Comparison of ENCODE assay signal across 1 cellular context in the genomic region with DNA sequence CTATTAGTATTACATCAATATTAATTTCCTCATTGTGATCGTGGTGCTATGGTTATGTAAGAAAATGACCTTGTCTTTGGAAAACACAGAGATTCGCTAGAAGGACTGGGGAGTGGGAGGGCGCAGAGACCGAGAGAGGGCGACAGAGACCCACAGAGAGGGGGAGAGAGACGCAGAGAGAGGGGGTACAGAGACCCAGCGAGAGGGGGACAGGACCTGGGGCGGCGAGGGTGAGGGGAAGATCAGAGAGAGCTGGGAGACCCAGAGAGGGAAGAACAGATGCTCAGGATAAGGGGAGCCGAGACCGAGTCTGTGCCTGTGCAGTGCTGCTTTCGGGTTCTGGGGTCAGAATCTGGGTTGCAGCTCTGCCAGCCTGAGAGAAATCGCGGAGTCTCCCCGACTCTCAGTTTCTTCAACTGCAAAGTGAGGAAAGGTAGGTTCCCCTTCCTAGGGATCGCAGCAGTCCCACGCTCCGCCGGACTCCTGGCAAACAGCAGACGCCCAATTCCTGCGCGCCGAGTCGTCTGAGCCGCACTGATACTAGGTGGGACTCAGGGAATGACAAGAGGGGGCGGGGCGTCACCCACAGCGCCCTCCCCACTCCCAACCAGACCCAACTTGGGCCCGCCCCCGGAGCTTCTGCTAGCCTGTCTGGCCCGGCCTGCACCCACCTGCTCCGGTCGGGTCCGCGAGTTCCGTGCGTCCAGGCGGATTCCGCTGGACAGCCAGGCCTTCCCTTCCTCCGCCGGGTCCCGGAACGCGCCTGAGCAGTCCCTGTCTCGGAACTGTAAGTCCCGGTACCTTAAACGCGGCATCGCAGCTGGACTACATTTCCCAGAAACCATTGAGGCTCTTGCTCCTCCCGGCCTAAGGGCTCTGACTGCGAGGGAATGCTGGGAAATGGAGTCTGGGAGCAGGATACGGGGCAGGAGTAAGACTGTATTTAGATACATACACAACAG.
TF ChIP-seq lines count a peak whose summit lies in the region.

No MANE protein-coding gene starts in this region.

TF ChIP-seq in HepG2, 621 proteins besides CTCF, POLR2A, EP300 and RAD21 (continued from another document):
- TF ChIP-seq, protein P1, sequence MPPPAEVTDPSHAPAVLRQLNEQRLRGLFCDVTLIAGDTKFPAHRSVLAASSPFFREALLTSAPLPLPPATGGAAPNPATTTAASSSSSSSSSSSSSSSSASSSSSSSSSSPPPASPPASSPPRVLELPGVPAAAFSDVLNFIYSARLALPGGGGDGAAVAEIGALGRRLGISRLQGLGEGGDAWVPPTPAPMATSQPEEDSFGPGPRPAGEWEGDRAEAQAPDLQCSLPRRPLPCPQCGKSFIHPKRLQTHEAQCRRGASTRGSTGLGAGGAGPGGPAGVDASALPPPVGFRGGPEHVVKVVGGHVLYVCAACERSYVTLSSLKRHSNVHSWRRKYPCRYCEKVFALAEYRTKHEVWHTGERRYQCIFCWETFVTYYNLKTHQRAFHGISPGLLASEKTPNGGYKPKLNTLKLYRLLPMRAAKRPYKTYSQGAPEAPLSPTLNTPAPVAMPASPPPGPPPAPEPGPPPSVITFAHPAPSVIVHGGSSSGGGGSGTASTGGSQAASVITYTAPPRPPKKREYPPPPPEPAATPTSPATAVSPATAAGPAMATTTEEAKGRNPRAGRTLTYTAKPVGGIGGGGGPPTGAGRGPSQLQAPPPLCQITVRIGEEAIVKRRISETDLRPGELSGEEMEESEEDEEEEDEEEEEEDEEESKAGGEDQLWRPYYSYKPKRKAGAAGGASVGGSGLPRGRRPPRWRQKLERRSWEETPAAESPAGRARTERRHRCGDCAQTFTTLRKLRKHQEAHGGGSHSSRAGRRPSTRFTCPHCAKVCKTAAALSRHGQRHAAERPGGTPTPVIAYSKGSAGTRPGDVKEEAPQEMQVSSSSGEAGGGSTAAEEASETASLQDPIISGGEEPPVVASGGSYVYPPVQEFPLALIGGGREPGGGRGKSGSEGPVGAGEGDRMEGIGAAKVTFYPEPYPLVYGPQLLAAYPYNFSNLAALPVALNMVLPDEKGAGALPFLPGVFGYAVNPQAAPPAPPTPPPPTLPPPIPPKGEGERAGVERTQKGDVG (CRISPR knock-in tag; IDR thresholded peaks at IDR 0.05; ENCODE audit: borderline replicate concordance), result 0 out of 2 replicates have a peak, but pooled peaks have one; percentile 15
- TF ChIP-seq ONECUT2 (CRISPR knock-in tag; IDR thresholded peaks at IDR 0.05) (no peak), KLF11 (CRISPR knock-in tag; IDR thresholded peaks at IDR 0.05) (no peak), ZNF34 (CRISPR knock-in tag; IDR thresholded peaks at IDR 0.05; ENCODE audit: borderline replicate concordance) (no peak), PTBP1 (IDR thresholded peaks at IDR 0.05; ENCODE audit: low read depth, low read length, poor library complexity, severe bottlenecking) (peak; percentile 65), SPEN (CRISPR knock-in tag; IDR thresholded peaks at IDR 0.05; ENCODE audit: low read depth) (peak; percentile 33; the same call in 1 of the 2 replicates), SOX5 (CRISPR knock-in tag; IDR thresholded peaks at IDR 0.05; ENCODE audit: borderline replicate concordance) (0 out of 2 replicates have a peak, but pooled peaks have one; percentile 12), ARID2 (CRISPR knock-in tag; IDR thresholded peaks at IDR 0.05; ENCODE audit: borderline replicate concordance) (no peak), KLF13 (CRISPR knock-in tag; IDR thresholded peaks at IDR 0.05) (0 out of 2 replicates have a peak, but pooled peaks have one; percentile 44), GTF2F1 (IDR thresholded peaks at IDR 0.05; ENCODE audit: low read length) (no peak), MATR3 (CRISPR knock-in tag; IDR thresholded peaks at IDR 0.05) (no peak), CBX1 (IDR thresholded peaks at IDR 0.05; ENCODE audit: low read depth) (no peak), SALL1 (CRISPR knock-in tag; IDR thresholded peaks at IDR 0.05) (peak; percentile 41), TBL1XR1 (IDR thresholded peaks at IDR 0.05; ENCODE audit: borderline replicate concordance, low read length, partially characterized antibody) (peak; percentile 57), ZNF552 (CRISPR knock-in tag; IDR thresholded peaks at IDR 0.05; ENCODE audit: borderline replicate concordance) (no peak), ZNF383 (CRISPR knock-in tag; IDR thresholded peaks at IDR 0.05; ENCODE audit: borderline replicate concordance) (0 out of 2 replicates have a peak, but pooled peaks have one; percentile 65), KLF12 (CRISPR knock-in tag; IDR thresholded peaks at IDR 0.05; ENCODE audit: borderline replicate concordance) (peak; percentile 31; the same call in 1 of the 2 replicates), ZNF264 (CRISPR knock-in tag; IDR thresholded peaks at IDR 0.05) (no peak), ZNF772 (CRISPR knock-in tag; IDR thresholded peaks at IDR 0.05) (no peak), REXO4 (CRISPR knock-in tag; IDR thresholded peaks at IDR 0.05; ENCODE audit: borderline replicate concordance) (no peak)
- TF ChIP-seq, protein P2, sequence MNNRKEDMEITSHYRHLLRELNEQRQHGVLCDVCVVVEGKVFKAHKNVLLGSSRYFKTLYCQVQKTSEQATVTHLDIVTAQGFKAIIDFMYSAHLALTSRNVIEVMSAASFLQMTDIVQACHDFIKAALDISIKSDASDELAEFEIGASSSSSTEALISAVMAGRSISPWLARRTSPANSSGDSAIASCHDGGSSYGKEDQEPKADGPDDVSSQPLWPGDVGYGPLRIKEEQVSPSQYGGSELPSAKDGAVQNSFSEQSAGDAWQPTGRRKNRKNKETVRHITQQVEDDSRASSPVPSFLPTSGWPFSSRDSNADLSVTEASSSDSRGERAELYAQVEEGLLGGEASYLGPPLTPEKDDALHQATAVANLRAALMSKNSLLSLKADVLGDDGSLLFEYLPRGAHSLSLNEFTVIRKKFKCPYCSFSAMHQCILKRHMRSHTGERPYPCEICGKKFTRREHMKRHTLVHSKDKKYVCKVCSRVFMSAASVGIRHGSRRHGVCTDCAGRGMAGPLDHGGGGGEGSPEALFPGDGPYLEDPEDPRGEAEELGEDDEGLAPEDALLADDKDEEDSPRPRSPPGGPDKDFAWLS (CRISPR knock-in tag; IDR thresholded peaks at IDR 0.05; ENCODE audit: borderline replicate concordance), result 0 out of 2 replicates have a peak, but pooled peaks have one; percentile 78
- TF ChIP-seq, protein P3, sequence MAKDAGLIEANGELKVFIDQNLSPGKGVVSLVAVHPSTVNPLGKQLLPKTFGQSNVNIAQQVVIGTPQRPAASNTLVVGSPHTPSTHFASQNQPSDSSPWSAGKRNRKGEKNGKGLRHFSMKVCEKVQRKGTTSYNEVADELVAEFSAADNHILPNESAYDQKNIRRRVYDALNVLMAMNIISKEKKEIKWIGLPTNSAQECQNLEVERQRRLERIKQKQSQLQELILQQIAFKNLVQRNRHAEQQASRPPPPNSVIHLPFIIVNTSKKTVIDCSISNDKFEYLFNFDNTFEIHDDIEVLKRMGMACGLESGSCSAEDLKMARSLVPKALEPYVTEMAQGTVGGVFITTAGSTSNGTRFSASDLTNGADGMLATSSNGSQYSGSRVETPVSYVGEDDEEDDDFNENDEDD (CRISPR knock-in tag; IDR thresholded peaks at IDR 0.05; ENCODE audit: borderline replicate concordance), result no peak
- TF ChIP-seq, protein P4, sequence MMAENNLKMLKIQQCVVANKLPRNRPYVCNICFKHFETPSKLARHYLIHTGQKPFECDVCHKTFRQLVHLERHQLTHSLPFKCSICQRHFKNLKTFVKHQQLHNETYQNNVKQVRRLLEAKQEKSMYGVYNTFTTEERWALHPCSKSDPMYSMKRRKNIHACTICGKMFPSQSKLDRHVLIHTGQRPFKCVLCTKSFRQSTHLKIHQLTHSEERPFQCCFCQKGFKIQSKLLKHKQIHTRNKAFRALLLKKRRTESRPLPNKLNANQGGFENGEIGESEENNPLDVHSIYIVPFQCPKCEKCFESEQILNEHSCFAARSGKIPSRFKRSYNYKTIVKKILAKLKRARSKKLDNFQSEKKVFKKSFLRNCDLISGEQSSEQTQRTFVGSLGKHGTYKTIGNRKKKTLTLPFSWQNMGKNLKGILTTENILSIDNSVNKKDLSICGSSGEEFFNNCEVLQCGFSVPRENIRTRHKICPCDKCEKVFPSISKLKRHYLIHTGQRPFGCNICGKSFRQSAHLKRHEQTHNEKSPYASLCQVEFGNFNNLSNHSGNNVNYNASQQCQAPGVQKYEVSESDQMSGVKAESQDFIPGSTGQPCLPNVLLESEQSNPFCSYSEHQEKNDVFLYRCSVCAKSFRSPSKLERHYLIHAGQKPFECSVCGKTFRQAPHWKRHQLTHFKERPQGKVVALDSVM (CRISPR knock-in tag; IDR thresholded peaks at IDR 0.05), result no peak
- TF ChIP-seq, protein P5, sequence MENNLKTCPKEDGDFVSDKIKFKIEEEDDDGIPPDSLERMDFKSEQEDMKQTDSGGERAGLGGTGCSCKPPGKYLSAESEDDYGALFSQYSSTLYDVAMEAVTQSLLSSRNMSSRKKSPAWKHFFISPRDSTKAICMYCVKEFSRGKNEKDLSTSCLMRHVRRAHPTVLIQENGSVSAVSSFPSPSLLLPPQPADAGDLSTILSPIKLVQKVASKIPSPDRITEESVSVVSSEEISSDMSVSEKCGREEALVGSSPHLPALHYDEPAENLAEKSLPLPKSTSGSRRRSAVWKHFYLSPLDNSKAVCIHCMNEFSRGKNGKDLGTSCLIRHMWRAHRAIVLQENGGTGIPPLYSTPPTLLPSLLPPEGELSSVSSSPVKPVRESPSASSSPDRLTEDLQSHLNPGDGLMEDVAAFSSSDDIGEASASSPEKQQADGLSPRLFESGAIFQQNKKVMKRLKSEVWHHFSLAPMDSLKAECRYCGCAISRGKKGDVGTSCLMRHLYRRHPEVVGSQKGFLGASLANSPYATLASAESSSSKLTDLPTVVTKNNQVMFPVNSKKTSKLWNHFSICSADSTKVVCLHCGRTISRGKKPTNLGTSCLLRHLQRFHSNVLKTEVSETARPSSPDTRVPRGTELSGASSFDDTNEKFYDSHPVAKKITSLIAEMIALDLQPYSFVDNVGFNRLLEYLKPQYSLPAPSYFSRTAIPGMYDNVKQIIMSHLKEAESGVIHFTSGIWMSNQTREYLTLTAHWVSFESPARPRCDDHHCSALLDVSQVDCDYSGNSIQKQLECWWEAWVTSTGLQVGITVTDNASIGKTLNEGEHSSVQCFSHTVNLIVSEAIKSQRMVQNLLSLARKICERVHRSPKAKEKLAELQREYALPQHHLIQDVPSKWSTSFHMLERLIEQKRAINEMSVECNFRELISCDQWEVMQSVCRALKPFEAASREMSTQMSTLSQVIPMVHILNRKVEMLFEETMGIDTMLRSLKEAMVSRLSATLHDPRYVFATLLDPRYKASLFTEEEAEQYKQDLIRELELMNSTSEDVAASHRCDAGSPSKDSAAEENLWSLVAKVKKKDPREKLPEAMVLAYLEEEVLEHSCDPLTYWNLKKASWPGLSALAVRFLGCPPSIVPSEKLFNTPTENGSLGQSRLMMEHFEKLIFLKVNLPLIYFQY (CRISPR knock-in tag; IDR thresholded peaks at IDR 0.05; ENCODE audit: borderline replicate concordance), result 0 out of 2 replicates have a peak, but pooled peaks have one; percentile 20
- TF ChIP-seq, protein P6, sequence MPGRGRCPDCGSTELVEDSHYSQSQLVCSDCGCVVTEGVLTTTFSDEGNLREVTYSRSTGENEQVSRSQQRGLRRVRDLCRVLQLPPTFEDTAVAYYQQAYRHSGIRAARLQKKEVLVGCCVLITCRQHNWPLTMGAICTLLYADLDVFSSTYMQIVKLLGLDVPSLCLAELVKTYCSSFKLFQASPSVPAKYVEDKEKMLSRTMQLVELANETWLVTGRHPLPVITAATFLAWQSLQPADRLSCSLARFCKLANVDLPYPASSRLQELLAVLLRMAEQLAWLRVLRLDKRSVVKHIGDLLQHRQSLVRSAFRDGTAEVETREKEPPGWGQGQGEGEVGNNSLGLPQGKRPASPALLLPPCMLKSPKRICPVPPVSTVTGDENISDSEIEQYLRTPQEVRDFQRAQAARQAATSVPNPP (CRISPR knock-in tag; IDR thresholded peaks at IDR 0.05), result no peak
- TF ChIP-seq, protein P7, sequence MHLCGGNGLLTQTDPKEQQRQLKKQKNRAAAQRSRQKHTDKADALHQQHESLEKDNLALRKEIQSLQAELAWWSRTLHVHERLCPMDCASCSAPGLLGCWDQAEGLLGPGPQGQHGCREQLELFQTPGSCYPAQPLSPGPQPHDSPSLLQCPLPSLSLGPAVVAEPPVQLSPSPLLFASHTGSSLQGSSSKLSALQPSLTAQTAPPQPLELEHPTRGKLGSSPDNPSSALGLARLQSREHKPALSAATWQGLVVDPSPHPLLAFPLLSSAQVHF (CRISPR knock-in tag; IDR thresholded peaks at IDR 0.05), result no peak
- TF ChIP-seq, protein P8, sequence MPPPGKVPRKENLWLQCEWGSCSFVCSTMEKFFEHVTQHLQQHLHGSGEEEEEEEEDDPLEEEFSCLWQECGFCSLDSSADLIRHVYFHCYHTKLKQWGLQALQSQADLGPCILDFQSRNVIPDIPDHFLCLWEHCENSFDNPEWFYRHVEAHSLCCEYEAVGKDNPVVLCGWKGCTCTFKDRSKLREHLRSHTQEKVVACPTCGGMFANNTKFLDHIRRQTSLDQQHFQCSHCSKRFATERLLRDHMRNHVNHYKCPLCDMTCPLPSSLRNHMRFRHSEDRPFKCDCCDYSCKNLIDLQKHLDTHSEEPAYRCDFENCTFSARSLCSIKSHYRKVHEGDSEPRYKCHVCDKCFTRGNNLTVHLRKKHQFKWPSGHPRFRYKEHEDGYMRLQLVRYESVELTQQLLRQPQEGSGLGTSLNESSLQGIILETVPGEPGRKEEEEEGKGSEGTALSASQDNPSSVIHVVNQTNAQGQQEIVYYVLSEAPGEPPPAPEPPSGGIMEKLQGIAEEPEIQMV (CRISPR knock-in tag; IDR thresholded peaks at IDR 0.05; ENCODE audit: low read depth), result peak; percentile 84
